In the genomic region with DNA sequence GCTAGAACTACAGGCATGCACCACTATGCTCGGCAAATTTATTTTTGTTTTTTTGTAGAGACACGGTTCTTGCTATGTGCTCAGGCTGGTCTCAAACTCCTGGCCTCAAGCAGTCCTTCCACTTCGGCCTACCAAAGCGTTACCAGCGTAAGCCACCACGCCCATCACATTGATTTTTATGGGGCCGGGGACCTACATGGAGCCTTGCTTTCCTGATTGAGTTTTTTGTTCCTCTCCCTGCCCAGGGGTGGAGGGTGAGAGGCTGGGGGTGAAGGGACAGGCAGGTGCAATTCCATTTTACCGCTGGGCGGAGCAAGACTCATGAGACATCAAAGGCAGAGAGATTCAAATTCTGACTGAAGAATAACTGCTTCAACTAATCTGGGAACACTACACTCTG, we compare ENCODE assay signal across 20 cellular contexts. TPM values are rescaled to one million over a fixed set of nuclear protein-coding genes. Genes with fewer than 3 reads are reported as not detected.
DNase-seq lines count a peak whose midpoint lies in the region; ATAC-seq and TF ChIP-seq lines count a peak whose summit lies in the region.
"Had no signal": no experiment of that assay in that cellular context is flagged by ENCODE, and none has a peak within 500 bp of the region (broad histone marks: within the 10 kb centered on the region; RNA-seq: fewer than 3 reads in every experiment).

No MANE protein-coding gene starts in this region.

- H3K4me3 Mint-ChIP-seq in HFFc6: peak overlapping the region; percentile 98; the same call in 1 of the 2 replicates

- no peaks in the 10 kb centered on the region for H3K9me3 ChIP-seq in BLaER1
- H3K9me3 ChIP-seq in psoas muscle: no peaks in the 10 kb centered on the region
- H3K9me3 ChIP-seq: breast epithelium had no signal

- H3K4me1 Mint-ChIP-seq in HFFc6 (ENCODE audit: low read depth): peaks cover 23% of the 10 kb centered on the region

- no peak overlapping the region for H3K27ac Mint-ChIP-seq in HFFc6

- no peak overlapping the region for H3K4me3 ChIP-seq in BLaER1
- H3K4me3 ChIP-seq in coronary artery: peak overlapping the region; percentile 76
- H3K4me3 ChIP-seq in psoas muscle: peak overlapping the region; percentile 92
- H3K4me3 ChIP-seq: breast epithelium, SK-N-MC had no signal

- H3K27me3 ChIP-seq in BLaER1 (no peaks in the 10 kb centered on the region), psoas muscle (ENCODE audit: insufficient read depth in 3 of 3, low read length in 2 of 3) (no peaks in the 10 kb centered on the region)
- H3K27me3 ChIP-seq: breast epithelium had no signal

- no peak overlapping the region; the same call in 1 of the 2 replicates for H3K9ac ChIP-seq in BLaER1

- peak overlapping the region; percentile 95; the same call in 1 of the 2 replicates for H3K4me2 ChIP-seq in BLaER1

- H3K36me3 Mint-ChIP-seq in HFFc6 (ENCODE audit: low read depth): peaks cover 36% of the 10 kb centered on the region

- H3K27me3 Mint-ChIP-seq in HFFc6 (ENCODE audit: insufficient read depth): no peaks in the 10 kb centered on the region; the same call in 1 of the 2 replicates

- DNase-seq in HFFc6 (no peak), coronary artery (ENCODE audit: low spot score) (no peak), psoas muscle (no peak), T-helper 1 cell (no peak), UCSD-AML1 (lab: John Stamatoyannopoulos, UW; ENCODE audit: unreplicated experiment) (no peak), DMS 273 (lab: John Stamatoyannopoulos, UW; ENCODE audit: unreplicated experiment) (no peak)
- DNase-seq: activated naive CD4-positive, alpha-beta T cell treated with anti-CD3 and anti-CD28 coated beads, Interleukin-2, amount 50 U/mL, for 16 hours; erythroblast; midbrain; NCI-H1092 treated with DMSO at 0.1 percent for 48 hours; NCI-H69; nucleus accumbens; right cardiac atrium; stimulated activated naive CD8-positive, alpha-beta T cell treated with anti-CD3 and anti-CD28 coated beads, Interleukin-15, amount 100 ng/mL, for 72 hours had no signal

- WGBS in psoas muscle, 3 donors: 82 to 95% (median 91%) methylated on average over 9 of the region's 9 CpGs

- peaks cover 32% of the 10 kb centered on the region for H3K36me3 ChIP-seq in BLaER1
- H3K36me3 ChIP-seq in psoas muscle (ENCODE audit: insufficient read depth in 1 of 2, low read depth in 1 of 2): peaks cover 8 to 30% of the 10 kb centered on the region in 2 donors
- H3K36me3 ChIP-seq: breast epithelium had no signal

- H4K20me1 ChIP-seq in BLaER1: peaks cover 9% of the 10 kb centered on the region

- H3K4me1 ChIP-seq in BLaER1 (peaks cover 23% of the 10 kb centered on the region), psoas muscle (peaks cover 17% of the 10 kb centered on the region)
- H3K4me1 ChIP-seq: breast epithelium had no signal

- TF ChIP-seq CTCF in HFFc6 (IDR thresholded peaks at IDR 0.05) (no peak), coronary artery (IDR thresholded peaks at IDR 0.05) (no peak), psoas muscle (IDR thresholded peaks at IDR 0.05) (no peak)

- H3K27ac ChIP-seq in BLaER1: no peak overlapping the region
- peak overlapping the region; percentile 90 to 93 for H3K27ac ChIP-seq in coronary artery
- no peak overlapping the region for H3K27ac ChIP-seq in psoas muscle
- H3K27ac ChIP-seq: breast epithelium, SK-N-MC had no signal

- intact Hi-C loops in psoas muscle (cut with DNase I): loop anchor here (10.0 kb wide), 4 partner anchors 490 to 990 kb away; partner anchors contain the start of genes POLR1E (in 1 of the 2) and SLC25A51 (in 1 of the 2)

- no peak for ATAC-seq in psoas muscle
- ATAC-seq in HG03095 (IDR thresholded peaks at IDR 0.05; ENCODE audit: unreplicated experiment): no peak
- ATAC-seq: left lobe of liver; right cardiac atrium; stimulated activated naive CD8-positive, alpha-beta T cell treated with anti-CD3 and anti-CD28 coated beads, Interleukin-15, amount 100 ng/mL, for 72 hours had no signal

- H3K9me3 Mint-ChIP-seq in HFFc6: no peaks in the 10 kb centered on the region

RNA-seq across cellular contexts. Expression of gene ALDH1B1, which starts 1.9 kb away (rescaled TPM):
- 10 to 100 TPM; 34.5 to 42.0 (median 37.2) TPM for total RNA-seq in HFFc6 (2021; fragmentation: NEBNext Ultra II Directional; extraction: Animal tissue kit (Norgen Biotek cat#: 25700))
- total RNA-seq in psoas muscle: 100 to 1,000 TPM in 3 of 4 donors, 10 to 100 TPM in 1; 24.9 to 120 (median 107) TPM
- polyA plus RNA-seq in psoas muscle: 10 to 100 TPM; 34.3 to 46.9 (median 45.3) TPM

RNA-seq across cellular contexts. Expression of gene IGFBPL1, which starts 29.8 kb away (rescaled TPM):
- total RNA-seq in HFFc6 (2021; fragmentation: NEBNext Ultra II Directional; extraction: Animal tissue kit (Norgen Biotek cat#: 25700)): not detected
- total RNA-seq in psoas muscle: under 1 TPM in 2 of 4 donors, not detected in 2; 0.42 to 0.51 TPM
- under 1 TPM in 1 of 3 donors, not detected in 2; 0.10 TPM for polyA plus RNA-seq in psoas muscle
- total RNA-seq: breast epithelium, G401, left lobe of liver had no signal

Comparison
In these comparisons a context has a peak if more than half of its experiments do, and no peak if none do; other contexts are left out.
1. H3K27ac ChIP-seq: peak in coronary artery (2 of 2); none in BLaER1 (single experiment) and psoas muscle (single experiment).